Comparison of ENCODE assay signal across 8 cellular contexts in genomic region chr9:128786681-128787582, GRCh38. TPM values are rescaled to one million over a fixed set of nuclear protein-coding genes. Genes with fewer than 3 reads are reported as not detected.
DNase-seq lines count a peak whose midpoint lies in the region; ATAC-seq and TF ChIP-seq lines count a peak whose summit lies in the region.

A gene with protein sequence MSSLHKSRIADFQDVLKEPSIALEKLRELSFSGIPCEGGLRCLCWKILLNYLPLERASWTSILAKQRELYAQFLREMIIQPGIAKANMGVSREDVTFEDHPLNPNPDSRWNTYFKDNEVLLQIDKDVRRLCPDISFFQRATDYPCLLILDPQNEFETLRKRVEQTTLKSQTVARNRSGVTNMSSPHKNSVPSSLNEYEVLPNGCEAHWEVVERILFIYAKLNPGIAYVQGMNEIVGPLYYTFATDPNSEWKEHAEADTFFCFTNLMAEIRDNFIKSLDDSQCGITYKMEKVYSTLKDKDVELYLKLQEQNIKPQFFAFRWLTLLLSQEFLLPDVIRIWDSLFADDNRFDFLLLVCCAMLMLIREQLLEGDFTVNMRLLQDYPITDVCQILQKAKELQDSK (plus strand): TSS chr9:128787253. CDS start chr9:128787354, 101 bp downstream.

- H3K9me3 ChIP-seq in adrenal gland (replicated peaks in 1 of 3): no peaks in the 10 kb centered on the region
- H3K9me3 ChIP-seq in heart right ventricle: peaks cover 0 to 3% (median 0%) of the 10 kb centered on the region in 11 donors

- no peaks in the 10 kb centered on the region for H3K4me1 Mint-ChIP-seq in type B pancreatic cell (ENCODE audit: unreplicated experiment)

- H3K27ac ChIP-seq in adrenal gland (peak within 1 kb of the TSS in 4 of 5 donors; percentile 52 to 90 (median 83)), heart right ventricle (peak within 1 kb of the TSS; percentile 71 to 95 (median 89))

- peaks cover 0 to 18% of the 10 kb centered on the region in 2 donors for H3K36me3 ChIP-seq in adrenal gland (replicated peaks in 1 of 2)
- peaks cover 0 to 34% (median 11%) of the 10 kb centered on the region in 9 donors for H3K36me3 ChIP-seq in heart right ventricle

- peak; percentile 96 for DNase-seq in GM13976 (ENCODE audit: low spot score)
- DNase-seq in NCI-H146 treated with DMSO at 0.1 percent for 48 hours (lab: John Stamatoyannopoulos, UW; ENCODE audit: unreplicated experiment): peak; percentile 63
- peak; percentile 89 to 94 (median 92) for DNase-seq in adrenal gland
- peak; percentile 90 to 91 for DNase-seq in heart right ventricle
- peak; percentile 95 for DNase-seq in posterior vena cava (ENCODE audit: low spot score)
- DNase-seq in type B pancreatic cell (ENCODE audit: extremely low spot score, unreplicated experiment): peak; percentile 93

- H3K9me3 Mint-ChIP-seq in type B pancreatic cell: no peaks in the 10 kb centered on the region

- H3K27me3 ChIP-seq in adrenal gland: no peaks in the 10 kb centered on the region
- no peaks in the 10 kb centered on the region for H3K27me3 ChIP-seq in heart right ventricle

- H3K36me3 Mint-ChIP-seq in type B pancreatic cell: no peaks in the 10 kb centered on the region

- H3K4me1 ChIP-seq in adrenal gland (replicated peaks in 1 of 2) (peaks cover 13 to 24% of the 10 kb centered on the region in 2 donors), heart right ventricle (peaks cover 8 to 30% (median 19%) of the 10 kb centered on the region in 9 donors)

- TF ChIP-seq CTCF in GM13976 (IDR thresholded peaks at IDR 0.05; ENCODE audit: borderline replicate concordance, control extremely low read depth, extremely low read depth, insufficient read depth, missing control alignments) (no peak), adrenal gland (IDR thresholded peaks at IDR 0.05) (no peak), heart right ventricle (IDR thresholded peaks at IDR 0.05) (no peak), type B pancreatic cell (conservative IDR thresholded peaks at IDR 0.05) (no peak)

- H3K4me3 Mint-ChIP-seq in type B pancreatic cell: peak within 1 kb of the TSS; percentile 95

- peak in 1 of 2 donors; percentile 70 for TF ChIP-seq POLR2A in adrenal gland (IDR thresholded peaks at IDR 0.05)

- WGBS in adrenal gland, 4 donors: 7 to 39% (median 11%) methylated on average over 12 to 64 of the region's 64 CpGs
- 8% methylated on average over 60 to 64 of the region's 64 CpGs for WGBS in heart right ventricle, 2 donors

- peak within 1 kb of the TSS; percentile 92 for H3K27ac Mint-ChIP-seq in type B pancreatic cell

- no peaks in the 10 kb centered on the region for H3K27me3 Mint-ChIP-seq in type B pancreatic cell

- intact Hi-C loops in T-helper 1 cell treated with Interleukin-12 subunit alpha and Interleukin-12 subunit beta and Interleukin-4 antibody, amounts not matched to agents 30 ng/mL and 1 ng/mL, for 36 hours (cut with micrococcal nuclease): loop anchor here (1.0 to 5.0 kb wide), 11 partner anchors 16 to 447 kb away; partner anchors contain the start of genes DOLK, ENDOG, KYAT1 and MIGA2
- intact Hi-C loops in adrenal gland (cut with DNase I) (no loop called here), heart right ventricle (cut with DNase I) (loop anchor here in 4 of 10 donors (1.0 to 2.0 kb wide), 4 partner anchors 14 to 32 kb away; partner anchors contain the start of genes ENDOG (in 1 of the 4) and ZER1 (in 1 of the 4)), posterior vena cava (cut with DNase I) (no loop called here)

- peak; percentile 86 for ATAC-seq in HG02852 (IDR thresholded peaks at IDR 0.05; ENCODE audit: unreplicated experiment)
- ATAC-seq in heart right ventricle: peak; percentile 96 to 98 (median 97)

- peak within 1 kb of the TSS; percentile 65 to 90 (median 78) for H3K4me3 ChIP-seq in adrenal gland
- peak within 1 kb of the TSS; percentile 85 to 100 (median 96) for H3K4me3 ChIP-seq in heart right ventricle

- in situ Hi-C loops in GM13976 (cut with MboI; ENCODE audit: low sequenced_read_pairs, unreplicated experiment): no loop called here

RNA-seq across cellular contexts. Expression of the gene that starts here (rescaled TPM):
- 23.0 and 24.0 TPM in 2 replicates for total RNA-seq in T-helper 1 cell treated with Interleukin-12 subunit alpha and Interleukin-12 subunit beta and Interleukin-4 antibody, amounts not matched to agents 30 ng/mL and 1 ng/mL, for 36 hours
- 10 to 100 TPM; 24.2 to 72.7 (median 32.7) TPM for total RNA-seq in adrenal gland
- polyA plus RNA-seq in adrenal gland: 10 to 100 TPM; 21.2 to 27.1 (median 27.0) TPM
- 10 to 100 TPM; 15.0 to 21.3 (median 17.8) TPM for total RNA-seq in heart right ventricle
- polyA plus RNA-seq in heart right ventricle: 10 to 100 TPM; 12.3 to 13.5 TPM
- total RNA-seq in posterior vena cava: 10 to 100 TPM; 19.2 to 21.3 TPM
- total RNA-seq in type B pancreatic cell (ENCODE audit: low replicate concordance): 29.0 and 33.5 TPM in 2 replicates

Comparison
In these comparisons a context has a peak if more than half of its experiments do, and no peak if none do; other contexts are left out.
1. Peak in every context shown above with its lines: DNase-seq, ATAC-seq, H3K4me3 ChIP-seq and H3K27ac ChIP-seq.